ENCODE assay signal across 17 cellular contexts in genomic region chr14:55754471-55754870, GRCh38.
"Had no signal": no experiment of that assay in that cellular context is flagged by ENCODE, and none has a peak within 500 bp of the region (broad histone marks: within the 10 kb centered on the region; RNA-seq: fewer than 3 reads in every experiment).

No MANE protein-coding gene starts in this region.

- H3K36me3 ChIP-seq: esophagus squamous epithelium, uterus had no signal

- H3K27me3 ChIP-seq: esophagus squamous epithelium, uterus had no signal

- DNase-seq: activated CD4-positive, alpha-beta memory T cell treated with anti-CD3 and anti-CD28 coated beads, Interleukin-2, amount 10 ng/mL, durations not matched to agents 7 days and 5 days; activated CD4-positive, alpha-beta T cell treated with anti-CD3 and anti-CD28 coated beads for 48 hours; activated CD4-positive, CD25-positive, alpha-beta regulatory T cell; activated CD8-positive, alpha-beta memory T cell treated with anti-CD3 and anti-CD28 coated beads, Interleukin-2, amount 10 ng/mL, durations not matched to agents 7 days and 5 days; activated naive CD4-positive, alpha-beta T cell treated with Interleukin-2 at 50 U/mL for 16 hours; activated naive CD8-positive, alpha-beta T cell treated with anti-CD3 and anti-CD28 coated beads, Interleukin-2, amount 10 ng/mL, durations not matched to agents 7 days and 5 days; activated T-cell treated with anti-CD3 and anti-CD28 coated beads, Interleukin-2, amount 50 U/mL, for 1 hour; cortex of kidney; esophagus squamous epithelium; stimulated activated CD8-positive, alpha-beta memory T cell treated with anti-CD3 and anti-CD28 coated beads, Interleukin-4, amount 100 ng/mL, for 48 hours; stimulated activated naive CD4-positive, alpha-beta T cell; T-helper 1 cell; T-helper 9 cell; uterus had no signal

- H3K4me3 ChIP-seq: esophagus squamous epithelium, uterus had no signal

- H2AFZ ChIP-seq: parathyroid adenoma had no signal

- H3K4me1 ChIP-seq: parathyroid adenoma, uterus had no signal

- ATAC-seq: activated CD8-positive, alpha-beta memory T cell treated with anti-CD3 and anti-CD28 coated beads, Interleukin-2, amount 10 ng/mL, durations not matched to agents 7 days and 5 days; activated T-helper 17 cell treated with anti-CD3 and anti-CD28 coated beads, Interleukin-2, amount 50 U/mL, for 72 hours; natural killer cell treated with Interleukin-12 subunit alpha and Interleukin-12 subunit beta and Interleukin-15 and Interleukin-18, amount 100 ng/mL, for 72 hours had no signal

- H3K27ac ChIP-seq: esophagus squamous epithelium, parathyroid adenoma, uterus had no signal

- H3K9ac ChIP-seq: parathyroid adenoma had no signal

- H3K79me2 ChIP-seq: parathyroid adenoma had no signal

- H3K9me3 ChIP-seq: esophagus squamous epithelium, uterus had no signal
